8 cellular contexts compared by ENCODE assay signal in the genomic region with DNA sequence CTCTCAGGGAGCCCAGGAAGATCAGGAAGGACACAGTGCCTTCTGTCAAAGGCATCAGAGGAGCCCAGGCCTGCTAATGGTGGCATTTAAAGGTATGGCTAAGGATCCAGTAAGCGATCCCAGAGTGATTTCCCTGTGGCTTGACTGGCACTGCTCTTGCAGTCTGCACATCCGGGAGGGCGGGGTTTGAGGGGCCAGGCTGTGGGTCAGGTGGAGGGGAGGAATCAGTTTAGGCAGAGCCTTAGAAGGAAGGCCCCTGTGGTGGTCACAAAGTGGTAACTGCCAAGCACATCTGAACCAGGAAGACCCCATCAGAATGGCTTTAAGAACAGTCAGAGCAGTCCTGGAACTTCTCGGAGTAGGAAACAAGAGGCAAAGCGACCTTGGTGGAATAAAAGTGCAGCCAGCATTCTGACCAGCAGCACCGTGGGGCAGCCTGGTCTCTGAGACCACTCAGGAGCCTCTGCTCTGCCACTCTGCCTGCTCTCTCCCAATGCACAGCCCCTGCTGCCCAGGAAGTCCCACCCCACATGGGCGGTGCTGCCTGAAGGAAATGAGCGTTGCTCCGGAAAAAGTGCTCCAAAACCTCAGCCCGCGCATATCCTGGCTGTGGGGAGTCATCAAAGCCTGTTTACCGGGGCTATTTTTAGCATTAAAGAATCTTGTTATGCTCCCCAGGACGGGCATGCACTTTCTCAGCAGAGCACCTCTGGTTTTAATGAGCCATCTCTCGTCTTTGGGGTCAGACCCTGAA. TPM values are rescaled to one million over a fixed set of nuclear protein-coding genes. Genes with fewer than 3 reads are reported as not detected.
DNase-seq lines count a peak whose midpoint lies in the region; ATAC-seq, FAIRE-seq and TF ChIP-seq lines count a peak whose summit lies in the region.

No MANE protein-coding gene starts in this region.

- H2AFZ ChIP-seq in GM12878 (ENCODE audit: control insufficient read depth, low read depth, low read length) = peak overlapping the region; percentile 41

- H3K36me3 ChIP-seq in GM12878 (ENCODE audit: control insufficient read depth in 2 of 2, insufficient read depth in 2 of 2, low read length in 1 of 2) (no peaks in the 10 kb centered on the region; a peak in 1 of 4 replicates), pancreas (peaks cover 0 to 63% (median 12%) of the 10 kb centered on the region in 3 donors), subcutaneous abdominal adipose tissue (ENCODE audit: control insufficient read depth in 5 of 5, insufficient read depth in 5 of 5, low read length in 5 of 5) (peaks cover 0 to 73% (median 72%) of the 10 kb centered on the region in 5 donors)

- ATAC-seq in GM12878 = peak; percentile 87
- ATAC-seq in pancreas = peak in 3 of 4 donors; percentile 20 to 44 (median 32)
- no peak for ATAC-seq in GM21786 (IDR thresholded peaks at IDR 0.05; ENCODE audit: unreplicated experiment)
- no peak for ATAC-seq in HG03135 (IDR thresholded peaks at IDR 0.05; ENCODE audit: unreplicated experiment)
- no peak for ATAC-seq in HG02571 (IDR thresholded peaks at IDR 0.05; ENCODE audit: unreplicated experiment)

- TF ChIP-seq RAD21 in GM12878 (IDR thresholded peaks at IDR 0.05; ENCODE audit: insufficient read depth, low read depth, low read length) = no peak

- H3K4me3 ChIP-seq in GM12878 (peak overlapping the region; percentile 28; the same call in 1 of the 2 replicates), pancreas (peak overlapping the region in 1 of 4 donors; percentile 2), subcutaneous abdominal adipose tissue (ENCODE audit: low read depth in 1 of 5, low read length in 5 of 5) (peak overlapping the region in 3 of 5 donors; percentile 35 to 45 (median 41))

- H4K20me1 ChIP-seq in GM12878 (ENCODE audit: control insufficient read depth, insufficient read depth) = no peaks in the 10 kb centered on the region

- CTCF ChIA-PET in GM12878 (lab: Yijun Ruan, JAX) = no interaction called here

- intact Hi-C loops in GM12878 (cut with micrococcal nuclease; ENCODE audit: unreplicated experiment) (no loop called here), pancreas (cut with DNase I) (no loop called here)

- no peaks in the 10 kb centered on the region; a peak in 1 of 4 replicates for H3K27me3 ChIP-seq in GM12878 (replicated peaks in 1 of 2; ENCODE audit: control insufficient read depth in 2 of 2, insufficient read depth in 2 of 2, low read length in 1 of 2)
- H3K27me3 ChIP-seq in pancreas = no peaks in the 10 kb centered on the region
- H3K27me3 ChIP-seq in subcutaneous abdominal adipose tissue (ENCODE audit: control insufficient read depth in 5 of 5, insufficient read depth in 4 of 5, low read length in 5 of 5) = no peaks in the 10 kb centered on the region

- no peak for TF ChIP-seq POLR2A in GM12878 (IDR thresholded peaks at IDR 0.05; ENCODE audit: low read depth, low read length)

- FAIRE-seq in GM12878 (lab: Jason Lieb, UNC) (no peak), pancreas (lab: Jason Lieb, UNC) (no peak)

- BruUV-seq in GM12878 (replicated peaks; lab: Mats Ljungman, UMichigan) = TSS peak; percentile 31

- RAD21 ChIA-PET in GM12878 (lab: Charles Lee; ENCODE audit: unreplicated experiment) = interaction anchor here (0.7 kb wide), 1 partner anchor 289 kb away, joined by 3 read pairs; no protein-coding TSS in a partner anchor

- no peaks in the 10 kb centered on the region for H3K9me3 ChIP-seq in GM12878 (replicated peaks; ENCODE audit: control insufficient read depth, insufficient read depth, low read length)
- H3K9me3 ChIP-seq in pancreas = no peaks in the 10 kb centered on the region
- H3K9me3 ChIP-seq in subcutaneous abdominal adipose tissue (ENCODE audit: control insufficient read depth in 5 of 5, low read length in 5 of 5) = no peaks in the 10 kb centered on the region

- TF ChIP-seq CTCF in GM12878 (IDR thresholded peaks at IDR 0.05 in 2 of 3, conservative IDR thresholded peaks at IDR 0.05 in 1 of 3; ENCODE audit: control insufficient read depth in 2 of 3, extremely low read depth in 1 of 3, insufficient read depth in 1 of 3, low read depth in 3 of 3, low read length in 3 of 3) (no peak), pancreas (IDR thresholded peaks at IDR 0.05) (no peak)

- TF ChIP-seq EP300 in GM12878 (IDR thresholded peaks at IDR 0.05; ENCODE audit: borderline replicate concordance in 1 of 2, control insufficient read depth in 1 of 2, low read depth in 2 of 2, low read length in 2 of 2) = no peak

- peak; percentile 62 to 67 for DNase-seq in activated CD4-positive, alpha-beta T cell treated with anti-CD3 and anti-CD28 coated beads for 24 hours (ENCODE audit: low read depth in 2 of 2)
- DNase-seq in GM12878 (ENCODE audit: low read depth, low spot score) (no peak), pancreas (no peak), cerebellum (ENCODE audit: low spot score) (no peak)

- H3K4me1 ChIP-seq in GM12878 (ENCODE audit: control insufficient read depth, insufficient read depth, low read length) (peaks cover 5% of the 10 kb centered on the region), pancreas (no peaks in the 10 kb centered on the region), subcutaneous abdominal adipose tissue (ENCODE audit: control insufficient read depth in 5 of 5, insufficient read depth in 5 of 5, low read length in 5 of 5) (peaks cover 7 to 73% (median 38%) of the 10 kb centered on the region in 5 donors)

- WGBS in GM12878 (ENCODE audit: insufficient coverage, insufficient replicate concordance, low lambda C conversion rate, missing lambda C conversion rate) = 33% methylated on average over 14 of the region's 14 CpGs
- WGBS in pancreas, 2 donors = 79 to 82% methylated on average over 14 of the region's 14 CpGs

- SMC1A ChIA-PET in GM12878 (lab: Charles Lee; ENCODE audit: uncharacterized antibody, unreplicated experiment) = interaction anchor here (1.3 kb wide), 1 partner anchor 110 kb away, joined by 3 read pairs; no protein-coding TSS in a partner anchor

- in situ Hi-C loops in GM12878 (cut with MboI) = loop anchor here (25.0 kb wide), 1 partner anchor 714 kb away; no protein-coding TSS in a partner anchor

- H3K4me2 ChIP-seq in GM12878 (ENCODE audit: control insufficient read depth, insufficient read depth) = peak overlapping the region; percentile 57

- no peaks in the 10 kb centered on the region for H3K79me2 ChIP-seq in GM12878 (ENCODE audit: control insufficient read depth, insufficient read depth, low read length)

- H3K9ac ChIP-seq in GM12878 (ENCODE audit: control insufficient read depth, insufficient read depth, low read length) (no peak overlapping the region), subcutaneous abdominal adipose tissue (ENCODE audit: low read length in 5 of 5) (peak overlapping the region in 1 of 5 donors; percentile 31)

- POLR2A ChIA-PET in GM12878 (lab: Charles Lee) = no interaction called here

- no peak overlapping the region for H3K27ac ChIP-seq in GM12878 (ENCODE audit: control insufficient read depth, insufficient read depth)
- H3K27ac ChIP-seq in pancreas = no peak overlapping the region
- H3K27ac ChIP-seq in subcutaneous abdominal adipose tissue (ENCODE audit: low read depth, low read length) = peak overlapping the region; percentile 64

TF ChIP-seq in GM12878, 131 proteins besides CTCF, POLR2A, EP300 and RAD21 (continues in another document):
- TF ChIP-seq PKNOX1 (IDR thresholded peaks at IDR 0.05) (peak; percentile 82), PBX3 (IDR thresholded peaks at IDR 0.05; ENCODE audit: insufficient replicate concordance, low read depth, low read length) (peak; percentile 50), GABPA (IDR thresholded peaks at IDR 0.05; ENCODE audit: low read depth) (0 out of 2 replicates have a peak, but pooled peaks have one; percentile 36), SMC3 (IDR thresholded peaks at IDR 0.05; ENCODE audit: borderline replicate concordance, low read length) (no peak)

RNA-seq across cellular contexts. Expression of gene EPAS1, which starts 54.4 kb away (rescaled TPM):
- total RNA-seq in GM12878 (2013; cell fraction: nucleolus; rRNA removed) = 17.2 and 18.5 TPM in 2 replicates
- total RNA-seq in GM12878 (2014; rRNA removed) = 1.3 and 1.5 TPM in 2 replicates
- 0.18 and 0.51 TPM in 2 replicates for total RNA-seq in GM12878 (2014; rRNA removed; fragmentation: Illumina TruSeq; extraction: Trizol)
- 1.5 and 2.5 TPM in 2 replicates for total RNA-seq in GM12878 (2021)
- polyA plus RNA-seq in GM12878 (2011; ENCODE audit: low read depth) = 0.07 TPM
- 7.0 and 22.0 TPM in 2 replicates for polyA plus RNA-seq in GM12878 (2011; rRNA removed)
- polyA plus RNA-seq in GM12878 (2011; cell fraction: cytosol; rRNA removed) = 7.8 and 12.6 TPM in 2 replicates
- polyA plus RNA-seq in GM12878 (2011; cell fraction: nucleus; rRNA removed) = 25.0 and 34.5 TPM in 2 replicates
- 0.30 and 0.76 TPM in 2 replicates for polyA plus RNA-seq in GM12878 (2012)
- 0.95 and 1.3 TPM in 2 replicates for polyA plus RNA-seq in GM12878 (2014; fragmentation: Illumina TruSeq; extraction: Trizol)
- under 1 TPM in 1 of 2 experiments, not detected in 1; 0.11 TPM for polyA plus RNA-seq in GM12878 (2014; fragmentation: Nextera tagmentation; extraction: Ambion mirVana)
- 0.69 and 1.3 TPM in 2 replicates for polyA plus RNA-seq in GM12878 (2014; rRNA removed)
- polyA plus RNA-seq in GM12878 (2016; fragmentation: Nextera tagmentation; extraction: Ambion mirVana) = under 1 TPM; 0.23 to 0.62 TPM
- 13.5 and 20.9 TPM in 2 replicates for polyA minus RNA-seq in GM12878 (2011; rRNA and poly(A)+ RNA removed)
- polyA minus RNA-seq in GM12878 (2011; cell fraction: cytosol; rRNA and poly(A)+ RNA removed) = 13.9 and 15.5 TPM in 2 replicates
- polyA minus RNA-seq in GM12878 (2011; cell fraction: nucleus; rRNA and poly(A)+ RNA removed) = 15.7 and 27.0 TPM in 2 replicates
- 100 to 1,000 TPM in 2 of 6 donors, 10 to 100 TPM in 4; 61.8 to 165 (median 85.8) TPM for total RNA-seq in pancreas
- polyA plus RNA-seq in pancreas = 10 to 100 TPM; 35.6 to 69.1 TPM
- total RNA-seq in cerebellum = 13.0 TPM

Comparison
In these comparisons a context has a peak if more than half of its experiments do, and no peak if none do; other contexts are left out.
1. DNase-seq: peak in activated CD4-positive, alpha-beta T cell treated with anti-CD3 and anti-CD28 coated beads for 24 hours (2 of 2); none in GM12878 (single experiment), pancreas (0 of 6) and cerebellum (single experiment).
2. ATAC-seq: peak in GM12878 (single experiment) and pancreas (3 of 4); none in GM21786 (single experiment), HG03135 (single experiment) and HG02571 (single experiment).